Comparison of ENCODE assay signal across 13 cellular contexts in the genomic region with DNA sequence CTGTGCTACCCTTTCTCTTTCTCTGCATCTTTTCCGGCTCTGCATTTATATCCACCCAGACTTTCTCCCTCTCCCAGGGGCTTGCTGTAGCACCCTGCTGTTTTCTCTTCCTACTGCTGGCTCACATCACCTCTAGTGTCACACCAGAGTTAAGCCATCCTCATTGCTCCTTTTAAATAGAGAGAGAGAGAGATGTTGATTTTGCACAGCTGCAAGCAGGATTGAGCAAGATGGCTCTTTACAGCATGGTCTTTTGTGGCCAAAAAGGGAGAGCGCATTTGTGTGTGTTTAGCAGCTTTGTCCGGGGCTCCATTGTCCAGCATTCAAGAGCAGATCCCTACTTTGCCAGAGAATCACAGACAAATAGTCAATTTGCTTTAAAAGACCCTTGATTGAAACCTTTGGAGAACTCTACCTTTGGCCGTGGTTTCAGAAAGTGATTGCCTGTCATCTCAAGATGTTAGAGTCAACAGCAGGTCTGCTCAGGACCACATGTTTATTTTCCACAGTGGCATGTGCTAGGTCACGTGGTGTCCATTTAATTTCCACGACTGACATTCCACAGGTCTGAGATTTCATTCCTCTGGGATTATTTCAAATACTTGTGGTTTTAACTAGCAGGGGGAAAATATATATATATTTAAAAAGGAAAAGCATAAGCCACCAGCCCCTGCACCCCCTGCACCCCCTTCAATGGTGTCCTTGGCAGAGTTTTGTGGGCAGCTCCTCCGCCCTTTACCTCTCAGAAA.
DNase-seq lines count a peak whose midpoint lies in the region; ATAC-seq and TF ChIP-seq lines count a peak whose summit lies in the region.
"Had no signal": no experiment of that assay in that cellular context is flagged by ENCODE, and none has a peak within 500 bp of the region (broad histone marks: within the 10 kb centered on the region; RNA-seq: fewer than 3 reads in every experiment).

No MANE protein-coding gene starts in this region.

- H3K4me3 ChIP-seq in colonic mucosa, result no peak overlapping the region
- no peak overlapping the region for H3K4me3 ChIP-seq in lung
- no peak overlapping the region for H3K4me3 ChIP-seq in effector memory CD4-positive, alpha-beta T cell (ENCODE audit: insufficient read depth, low read depth, low read length, poor library complexity, severe bottlenecking)
- H3K4me3 ChIP-seq: dorsolateral prefrontal cortex had no signal

- 62 to 82% methylated on average over 7 of the region's 7 CpGs for WGBS in lung, 2 donors

- ATAC-seq in Right ventricle myocardium inferior (peak; percentile 89), lung (ENCODE audit: insufficient read depth, low FRiP score) (peak; percentile 49), GM18858 (IDR thresholded peaks at IDR 0.05; ENCODE audit: unreplicated experiment) (no peak)
- ATAC-seq: natural killer cell treated with Interleukin-12 subunit alpha and Interleukin-12 subunit beta and Interleukin-15 and Interleukin-18, amount 100 ng/mL, for 72 hours; stimulated activated memory B cell treated with anti-CD40 and anti-IgM and Interleukin-4, amounts not matched to agents 10 μg/mL and 1 μg/mL and 100 μg/mL, for 72 hours had no signal

- no peak overlapping the region for H3K9ac ChIP-seq in colonic mucosa (ENCODE audit: low read depth in 2 of 2, low read length in 2 of 2)

- no peaks in the 10 kb centered on the region for H3K36me3 ChIP-seq in colonic mucosa
- H3K36me3 ChIP-seq in lung (ENCODE audit: control insufficient read depth in 2 of 2, insufficient read depth in 2 of 2, low read length in 2 of 2), result no peaks in the 10 kb centered on the region
- H3K36me3 ChIP-seq in effector memory CD4-positive, alpha-beta T cell (ENCODE audit: control insufficient read depth, insufficient read depth, low read length), result no peaks in the 10 kb centered on the region
- H3K36me3 ChIP-seq: BE2C had no signal

- DNase-seq in Right ventricle myocardium inferior (ENCODE audit: missing footprints) (no peak), cardiac septum (ENCODE audit: low spot score) (no peak), colonic mucosa (no peak), lung (ENCODE audit: low spot score) (no peak), NCI-H1436 (lab: John Stamatoyannopoulos, UW) (no peak)
- no peak for DNase-seq in activated CD4-positive, alpha-beta T cell treated with anti-CD3 and anti-CD28 coated beads for 4 hours
- DNase-seq in effector memory CD4-positive, alpha-beta T cell, result no peak
- DNase-seq: activated CD4-positive, alpha-beta T cell treated with anti-CD3 and anti-CD28 coated beads, Interleukin-2, amount 10 ng/mL, durations not matched to agents 7 days and 5 days; BE2C; dorsolateral prefrontal cortex had no signal

- TF ChIP-seq CTCF in colonic mucosa (IDR thresholded peaks at IDR 0.05), result no peak
- TF ChIP-seq CTCF in lung (IDR thresholded peaks at IDR 0.05; ENCODE audit: control extremely low read depth, extremely low read depth), result no peak

- H3K9me3 ChIP-seq in colonic mucosa (no peaks in the 10 kb centered on the region), lung (ENCODE audit: control insufficient read depth in 2 of 2, insufficient read depth in 1 of 2, low read length in 1 of 2) (no peaks in the 10 kb centered on the region)
- H3K9me3 ChIP-seq in effector memory CD4-positive, alpha-beta T cell (ENCODE audit: control insufficient read depth, low read length), result no peaks in the 10 kb centered on the region
- H3K9me3 ChIP-seq: BE2C had no signal

- H3K27me3 ChIP-seq in colonic mucosa (no peaks in the 10 kb centered on the region), lung (ENCODE audit: control insufficient read depth, insufficient read depth) (no peaks in the 10 kb centered on the region)
- no peaks in the 10 kb centered on the region for H3K27me3 ChIP-seq in effector memory CD4-positive, alpha-beta T cell (replicated peaks; ENCODE audit: control insufficient read depth, insufficient read depth, low read length, poor library complexity, severe bottlenecking)
- H3K27me3 ChIP-seq: BE2C, dorsolateral prefrontal cortex had no signal

- intact Hi-C loops in Right ventricle myocardium inferior (cut with DNase I), result no loop called here
- intact Hi-C loops in cardiac septum (cut with DNase I), result no loop called here
- intact Hi-C loops in colonic mucosa (cut with DNase I), result no loop called here

- H3K27ac ChIP-seq in colonic mucosa (peak overlapping the region; percentile 14), lung (ENCODE audit: low read depth in 1 of 2, low read length in 1 of 2) (peak overlapping the region in 1 of 2 donors; percentile 55)
- no peak overlapping the region for H3K27ac ChIP-seq in effector memory CD4-positive, alpha-beta T cell (ENCODE audit: insufficient read depth, low read length, poor library complexity, severe bottlenecking)
- H3K27ac ChIP-seq: dorsolateral prefrontal cortex had no signal

- H3K4me1 ChIP-seq in colonic mucosa (no peaks in the 10 kb centered on the region), lung (ENCODE audit: control insufficient read depth in 2 of 2, insufficient read depth in 2 of 2, low read length in 2 of 2) (peaks cover 0 to 9% of the 10 kb centered on the region in 2 donors)
- H3K4me1 ChIP-seq in effector memory CD4-positive, alpha-beta T cell (ENCODE audit: control insufficient read depth, insufficient read depth, low read length, poor library complexity, severe bottlenecking), result no peaks in the 10 kb centered on the region
- H3K4me1 ChIP-seq: BE2C had no signal
